Comparison of ENCODE assay signal across 11 cellular contexts in genomic region chr16:1248996-1249755, GRCh38. TPM values are rescaled to one million over a fixed set of nuclear protein-coding genes. Genes with fewer than 3 reads are reported as not detected.
DNase-seq lines count a peak whose midpoint lies in the region; ATAC-seq and TF ChIP-seq lines count a peak whose summit lies in the region.
"Not testable (repeated sequence)": the region's sequence is repeated elsewhere in the genome, so short reads cannot be mapped to it uniquely, and the experiment has no call there.
"Had no signal": no experiment of that assay in that cellular context is flagged by ENCODE, and none has a peak within 500 bp of the region (broad histone marks: within the 10 kb centered on the region; RNA-seq: fewer than 3 reads in every experiment).

No MANE protein-coding gene starts in this region.

- H3K4me3 Mint-ChIP-seq in CD4-positive, alpha-beta T cell; stimulated activated memory B cell treated with anti-CD40 and anti-IgM and Interleukin-4, amounts not matched to agents 10 μg/mL and 1 μg/mL and 100 μg/mL, for 72 hours: not testable (repeated sequence)

- H3K27ac ChIP-seq in CD4-positive, alpha-beta T cell (ENCODE audit: low read depth, low read length); heart left ventricle: not testable (repeated sequence)

- H3K27me3 ChIP-seq in CD4-positive, alpha-beta T cell (ENCODE audit: control insufficient read depth, insufficient read depth, low read length): not testable (repeated sequence)
- peaks cover 0 to 20% (median 3%) of the 10 kb centered on the region in 9 donors for H3K27me3 ChIP-seq in heart left ventricle

- not testable (repeated sequence) for H3K9me3 ChIP-seq in CD4-positive, alpha-beta T cell (ENCODE audit: control insufficient read depth, low read length); heart left ventricle; mucosa of descending colon

- peak; percentile 96 for ATAC-seq in CD4-positive, alpha-beta T cell (ENCODE audit: poor library complexity)
- ATAC-seq in SK-N-SH treated with all-trans-retinoic acid at 6 μM for 48 hours (peak; percentile 69), heart left ventricle (peak; percentile 27 to 79 (median 48)), mucosa of descending colon (peak; percentile 93)
- peak; percentile 36 to 67 for ATAC-seq in activated naive CD4-positive, alpha-beta T cell treated with anti-CD3 and anti-CD28 coated beads, Interleukin-2, amount 50 U/mL, for 72 hours
- peak; percentile 56 for ATAC-seq in stimulated activated memory B cell treated with anti-CD40 and anti-IgM and Interleukin-4, amounts not matched to agents 10 μg/mL and 1 μg/mL and 100 μg/mL, for 72 hours

- not testable (repeated sequence) for H3K9me3 Mint-ChIP-seq in CD4-positive, alpha-beta T cell; activated naive CD4-positive, alpha-beta T cell treated with anti-CD3 and anti-CD28 coated beads, Interleukin-2, amount 50 U/mL, for 72 hours; stimulated activated memory B cell treated with anti-CD40 and anti-IgM and Interleukin-4, amounts not matched to agents 10 μg/mL and 1 μg/mL and 100 μg/mL, for 72 hours

- H3K4me1 Mint-ChIP-seq in CD4-positive, alpha-beta T cell (ENCODE audit: low read depth); stimulated activated memory B cell treated with anti-CD40 and anti-IgM and Interleukin-4, amounts not matched to agents 10 μg/mL and 1 μg/mL and 100 μg/mL, for 72 hours: not testable (repeated sequence)

- not testable (repeated sequence) for H3K4me1 ChIP-seq in heart left ventricle; mucosa of descending colon (ENCODE audit: low read depth)

- not testable (repeated sequence) for H3K4me3 ChIP-seq in heart left ventricle, mucosa of descending colon

- not testable (repeated sequence) for H3K36me3 Mint-ChIP-seq in CD4-positive, alpha-beta T cell (ENCODE audit: low read depth); activated naive CD4-positive, alpha-beta T cell treated with anti-CD3 and anti-CD28 coated beads, Interleukin-2, amount 50 U/mL, for 72 hours; stimulated activated memory B cell treated with anti-CD40 and anti-IgM and Interleukin-4, amounts not matched to agents 10 μg/mL and 1 μg/mL and 100 μg/mL, for 72 hours

- intact Hi-C loops in CD4-positive, alpha-beta T cell (cut with DNase I, micrococcal nuclease); heart left ventricle (cut with DNase I); mucosa of descending colon (cut with DNase I, micrococcal nuclease): not testable (repeated sequence)

- not testable (repeated sequence) for TF ChIP-seq CTCF in CD4-positive, alpha-beta T cell (IDR thresholded peaks at IDR 0.05); heart left ventricle (IDR thresholded peaks at IDR 0.05); mucosa of descending colon (IDR thresholded peaks at IDR 0.05)

- DNase-seq in CD4-positive, alpha-beta T cell; activated naive CD4-positive, alpha-beta T cell treated with anti-CD3 and anti-CD28 coated beads, Interleukin-2, amount 50 U/mL, for 72 hours (ENCODE audit: low spot score in 2 of 2): not testable (repeated sequence)
- peak in 1 of 5 donors; percentile 13 for DNase-seq in heart left ventricle
- DNase-seq in mucosa of descending colon: peak in 1 of 3 donors; percentile 24

- CTCF ChIA-PET in CD4-positive, alpha-beta T cell (lab: Charles Lee): not testable (repeated sequence)

- peaks cover 32% of the 10 kb centered on the region for H3K27me3 Mint-ChIP-seq in CD4-positive, alpha-beta T cell
- peaks cover 30% of the 10 kb centered on the region for H3K27me3 Mint-ChIP-seq in stimulated activated memory B cell treated with anti-CD40 and anti-IgM and Interleukin-4, amounts not matched to agents 10 μg/mL and 1 μg/mL and 100 μg/mL, for 72 hours

- POLR2A ChIA-PET in CD4-positive, alpha-beta T cell (lab: Charles Lee): not testable (repeated sequence)

- TF ChIP-seq POLR2A in heart left ventricle (IDR thresholded peaks at IDR 0.05): not testable (repeated sequence)

- not testable (repeated sequence) for H3K27ac Mint-ChIP-seq in CD4-positive, alpha-beta T cell; activated naive CD4-positive, alpha-beta T cell treated with anti-CD3 and anti-CD28 coated beads, Interleukin-2, amount 50 U/mL, for 72 hours; stimulated activated memory B cell treated with anti-CD40 and anti-IgM and Interleukin-4, amounts not matched to agents 10 μg/mL and 1 μg/mL and 100 μg/mL, for 72 hours

- H3K36me3 ChIP-seq in heart left ventricle; mucosa of descending colon (ENCODE audit: low read depth): not testable (repeated sequence)

- WGBS in heart left ventricle, 4 donors: 52 to 70% methylated on average over 4 of the region's 45 CpGs; no CpG with 5 or more reads in 2 of the 4 donors

RNA-seq across cellular contexts. Expression of gene TPSD1, which starts 6.7 kb away (rescaled TPM):
- not detected for total RNA-seq in CD4-positive, alpha-beta T cell
- total RNA-seq in activated naive CD4-positive, alpha-beta T cell treated with anti-CD3 and anti-CD28 coated beads, Interleukin-2, amount 50 U/mL, for 72 hours: not detected
- total RNA-seq in heart left ventricle: under 1 TPM in 1 of 9 donors, not detected in 8; 0.38 TPM
- under 1 TPM in 1 of 2 donors, not detected in 1; 0.17 TPM for polyA plus RNA-seq in heart left ventricle
- total RNA-seq in mucosa of descending colon: 1 to 10 TPM in 1 of 3 donors, under 1 TPM in 2; 0.35 to 4.3 (median 0.58) TPM
- total RNA-seq: Caco-2, dermis microvascular lymphatic vessel endothelial cell, M059J had no signal
- polyA plus RNA-seq: IgD-negative memory B cell had no signal

RNA-seq across cellular contexts. Expression of gene TPSAB1, which starts 8.7 kb away (rescaled TPM):
- total RNA-seq in CD4-positive, alpha-beta T cell: under 1 TPM in 1 of 2 experiments, not detected in 1; 0.22 TPM
- total RNA-seq in activated naive CD4-positive, alpha-beta T cell treated with anti-CD3 and anti-CD28 coated beads, Interleukin-2, amount 50 U/mL, for 72 hours: under 1 TPM; 0.64 to 0.77 TPM
- total RNA-seq in heart left ventricle (10 to 100 TPM in 1 of 9 donors, 1 to 10 TPM in 7, not detected in 1; 1.1 to 14.3 (median 3.5) TPM), mucosa of descending colon (10 to 100 TPM in 2 of 3 donors, 1 to 10 TPM in 1; 7.8 to 51.7 (median 46.2) TPM)
- 1 to 10 TPM; 1.1 to 3.7 TPM for polyA plus RNA-seq in heart left ventricle
- total RNA-seq: Caco-2, dermis microvascular lymphatic vessel endothelial cell, M059J had no signal
- polyA plus RNA-seq: IgD-negative memory B cell had no signal

RNA-seq across cellular contexts. Expression of gene TPSB2, which starts 19.2 kb away (rescaled TPM):
- total RNA-seq in CD4-positive, alpha-beta T cell: not detected
- 1 to 10 TPM in 1 of 2 donors, not detected in 1; 1.3 TPM for total RNA-seq in activated naive CD4-positive, alpha-beta T cell treated with anti-CD3 and anti-CD28 coated beads, Interleukin-2, amount 50 U/mL, for 72 hours
- total RNA-seq in heart left ventricle (10 to 100 TPM in 1 of 9 donors, 1 to 10 TPM in 7, not detected in 1; 2.1 to 18.1 (median 2.3) TPM), mucosa of descending colon (10 to 100 TPM in 1 of 3 donors, 1 to 10 TPM in 2; 3.7 to 21.0 (median 8.2) TPM)
- polyA plus RNA-seq in heart left ventricle: 1 to 10 TPM; 2.0 to 4.3 TPM
- total RNA-seq: ascending aorta, Caco-2, dermis microvascular lymphatic vessel endothelial cell, M059J had no signal
- polyA plus RNA-seq: IgD-negative memory B cell had no signal

RNA-seq across cellular contexts. Expression of gene TPSG1, which starts 24.1 kb away (rescaled TPM):
- not detected for total RNA-seq in CD4-positive, alpha-beta T cell
- not detected for total RNA-seq in activated naive CD4-positive, alpha-beta T cell treated with anti-CD3 and anti-CD28 coated beads, Interleukin-2, amount 50 U/mL, for 72 hours
- not detected for total RNA-seq in heart left ventricle
- not detected for polyA plus RNA-seq in heart left ventricle
- 10 to 100 TPM; 23.3 to 61.3 (median 53.7) TPM for total RNA-seq in mucosa of descending colon
- total RNA-seq: ascending aorta, Caco-2, dermis microvascular lymphatic vessel endothelial cell, M059J had no signal
- polyA plus RNA-seq: IgD-negative memory B cell had no signal
